Comparison of ENCODE assay signal across 2 cellular contexts in genomic region chrX:52905531-52905930, GRCh38. TPM values are rescaled to one million over a fixed set of nuclear protein-coding genes. Genes with fewer than 3 reads are reported as not detected.
"Had no signal": no experiment of that assay in that cellular context is flagged by ENCODE, and none has a peak within 500 bp of the region (broad histone marks: within the 10 kb centered on the region; RNA-seq: fewer than 3 reads in every experiment).

No MANE protein-coding gene starts in this region.

RNA-seq across cellular contexts. Expression of gene XAGE3, which starts 37.6 kb away (rescaled TPM):
- total RNA-seq: G401, GM12878 had no signal
- polyA plus RNA-seq: GM12878 had no signal
